Comparison of ENCODE assay signal across 10 cellular contexts in the genomic region with DNA sequence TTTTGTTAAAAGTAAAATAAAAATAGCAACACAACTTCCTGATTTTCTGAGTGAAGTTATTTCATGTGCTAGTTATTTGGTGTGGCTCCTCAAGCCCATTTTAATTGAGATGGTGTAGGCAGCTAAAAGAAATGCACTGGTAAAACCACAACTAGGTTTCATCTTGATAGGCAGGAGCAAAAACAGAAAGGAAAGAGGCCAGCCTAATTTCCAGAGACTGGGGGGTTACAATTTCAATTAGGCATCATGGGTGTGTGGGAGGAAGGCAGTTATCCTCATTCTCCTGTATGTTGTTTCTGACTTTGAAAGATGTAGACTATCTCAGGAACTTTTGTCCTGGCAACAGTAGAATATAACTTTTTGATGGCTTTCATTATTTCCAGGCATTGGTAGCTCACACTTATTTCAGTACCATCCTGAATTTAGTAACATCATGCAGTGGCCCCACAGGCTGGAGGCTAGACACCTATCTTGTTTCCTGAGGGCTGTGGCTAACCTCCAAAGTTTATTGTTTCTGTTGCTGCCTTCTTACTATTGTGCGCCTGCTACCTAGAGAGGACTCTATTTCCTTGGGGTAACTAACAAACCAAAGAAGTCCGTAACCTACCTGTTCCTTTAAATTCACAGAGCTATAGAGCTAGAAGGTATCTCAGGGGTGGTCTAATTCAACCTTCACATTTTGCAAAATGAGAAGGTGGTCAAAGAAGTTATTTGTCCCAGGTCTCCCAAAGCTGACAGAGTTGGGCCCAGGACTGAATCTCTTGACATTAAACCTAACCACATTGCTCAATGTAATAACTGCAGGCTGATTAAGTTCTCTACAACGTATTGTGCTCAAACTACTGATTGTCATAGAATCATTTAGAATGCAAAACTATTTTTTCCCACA. TPM values are rescaled to one million over a fixed set of nuclear protein-coding genes. Genes with fewer than 3 reads are reported as not detected.
DNase-seq lines count a peak whose midpoint lies in the region; ATAC-seq lines count a peak whose summit lies in the region.
"Had no signal": no experiment of that assay in that cellular context is flagged by ENCODE, and none has a peak within 500 bp of the region (broad histone marks: within the 10 kb centered on the region; RNA-seq: fewer than 3 reads in every experiment).

No MANE protein-coding gene starts in this region.

- H3K4me3 Mint-ChIP-seq in activated CD4-positive, alpha-beta memory T cell treated with anti-CD3 and anti-CD28 coated beads for 36 hours = peak overlapping the region; percentile 63

- CTCF ChIA-PET in activated CD4-positive, alpha-beta memory T cell treated with anti-CD3 and anti-CD28 coated beads for 36 hours (lab: Charles Lee) = interaction anchor here (1.0 to 5.2 kb wide), 11 partner anchors 11 to 96 kb away, joined by 3 to 38 read pairs (median 5); no protein-coding TSS in a partner anchor

- peaks cover 12% of the 10 kb centered on the region for H3K36me3 Mint-ChIP-seq in activated CD4-positive, alpha-beta memory T cell treated with anti-CD3 and anti-CD28 coated beads for 36 hours

- H3K27me3 Mint-ChIP-seq in activated CD4-positive, alpha-beta memory T cell treated with anti-CD3 and anti-CD28 coated beads for 36 hours = no peaks in the 10 kb centered on the region

- ATAC-seq in HG03354 (IDR thresholded peaks at IDR 0.05; ENCODE audit: poor library complexity, severe bottlenecking, unreplicated experiment) = peak; percentile 45
- ATAC-seq in stimulated activated naive CD8-positive, alpha-beta T cell treated with anti-CD3 and anti-CD28 coated beads, Interleukin-15, Interleukin-2, amounts not matched to agents 100 U/mL and 50 U/mL, for 24 hours = peak; percentile 78

- DNase-seq in activated gamma-delta T cell treated with Interleukin-2 at 50 U/mL for 16 hours (peak; percentile 50), activated gamma-delta T cell (lab: John Stamatoyannopoulos, UW) (no peak), NCI-H82 treated with DMSO at 0.1 percent for 48 hours (lab: John Stamatoyannopoulos, UW; ENCODE audit: unreplicated experiment) (no peak), NCI-H1092 treated with DMSO at 0.1 percent for 48 hours (lab: John Stamatoyannopoulos, UW) (no peak), NCI-H748 (lab: John Stamatoyannopoulos, UW; ENCODE audit: unreplicated experiment) (no peak)
- DNase-seq in activated CD4-positive, alpha-beta memory T cell treated with anti-CD3 and anti-CD28 coated beads for 36 hours = peak; percentile 77
- no peak for DNase-seq in stimulated activated naive CD8-positive, alpha-beta T cell treated with anti-CD3 and anti-CD28 coated beads, Interleukin-15, Interleukin-2, amounts not matched to agents 100 U/mL and 50 U/mL, for 24 hours
- DNase-seq: mesendoderm, NCI-H187 treated with DMSO at 0.1 percent for 48 hours had no signal

- peaks cover 95% of the 10 kb centered on the region for H3K4me1 Mint-ChIP-seq in activated CD4-positive, alpha-beta memory T cell treated with anti-CD3 and anti-CD28 coated beads for 36 hours (ENCODE audit: low read depth)

- H3K9me3 Mint-ChIP-seq in activated CD4-positive, alpha-beta memory T cell treated with anti-CD3 and anti-CD28 coated beads for 36 hours = peaks cover 10% of the 10 kb centered on the region

- H3K27ac Mint-ChIP-seq in activated CD4-positive, alpha-beta memory T cell treated with anti-CD3 and anti-CD28 coated beads for 36 hours = peak overlapping the region; percentile 88

- POLR2A ChIA-PET in activated CD4-positive, alpha-beta memory T cell treated with anti-CD3 and anti-CD28 coated beads for 36 hours (lab: Charles Lee) = interaction anchor here (0.6 to 6.6 kb wide), 14 partner anchors 9 to 39 kb away, joined by 3 to 53 read pairs (median 4); no protein-coding TSS in a partner anchor

- intact Hi-C loops in activated CD4-positive, alpha-beta memory T cell treated with anti-CD3 and anti-CD28 coated beads for 36 hours (cut with micrococcal nuclease) = loop anchor here (1.0 to 10.0 kb wide), 6 partner anchors 11 to 1228 kb away; no protein-coding TSS in a partner anchor

RNA-seq across cellular contexts. Expression of a gene that starts 42.4 kb away (rescaled TPM):
- 100 to 1,000 TPM; 105 to 106 TPM for total RNA-seq in activated CD4-positive, alpha-beta memory T cell treated with anti-CD3 and anti-CD28 coated beads for 36 hours

Comparison
In these comparisons a context has a peak if more than half of its experiments do, and no peak if none do; other contexts are left out.
1. DNase-seq: peak in activated gamma-delta T cell treated with Interleukin-2 at 50 U/mL for 16 hours (single experiment) and activated CD4-positive, alpha-beta memory T cell treated with anti-CD3 and anti-CD28 coated beads for 36 hours (single experiment); none in activated gamma-delta T cell (single experiment), stimulated activated naive CD8-positive, alpha-beta T cell treated with anti-CD3 and anti-CD28 coated beads, Interleukin-15, Interleukin-2, amounts not matched to agents 100 U/mL and 50 U/mL, for 24 hours (single experiment), NCI-H82 treated with DMSO at 0.1 percent for 48 hours (single experiment), NCI-H1092 treated with DMSO at 0.1 percent for 48 hours (single experiment) and NCI-H748 (single experiment).